In genomic region chr17:37309051-37309450, GRCh38 we compare ENCODE assay signal across 18 cellular contexts.
DNase-seq lines count a peak whose midpoint lies in the region; ATAC-seq and TF ChIP-seq lines count a peak whose summit lies in the region.
"Had no signal": no experiment of that assay in that cellular context is flagged by ENCODE, and none has a peak within 500 bp of the region (broad histone marks: within the 10 kb centered on the region; RNA-seq: fewer than 3 reads in every experiment).

No MANE protein-coding gene starts in this region.

- CTCF ChIA-PET in activated CD4-positive, alpha-beta memory T cell treated with anti-CD3 and anti-CD28 coated beads, Interleukin-2, amount 10 ng/mL, durations not matched to agents 7 days and 5 days (lab: Charles Lee): no interaction called here

- TF ChIP-seq CTCF in GM23338 (conservative IDR thresholded peaks at IDR 0.05; ENCODE audit: low read depth in 2 of 2) (no peak), epithelial cell of esophagus (IDR thresholded peaks at IDR 0.05; ENCODE audit: insufficient read depth, low read depth, low read length, missing control alignments) (no peak), foreskin keratinocyte (conservative IDR thresholded peaks at IDR 0.05) (no peak)

- peaks cover 84% of the 10 kb centered on the region for H3K79me2 ChIP-seq in GM23338 (replicated peaks; ENCODE audit: insufficient read depth)

- H3K4me2 ChIP-seq in GM23338: no peak overlapping the region
- H3K4me2 ChIP-seq: BLaER1 had no signal

- no peaks in the 10 kb centered on the region for H3F3A ChIP-seq in GM23338 (replicated peaks; ENCODE audit: low read depth)

- H3K4me1 Mint-ChIP-seq in GM23338: peaks cover 8% of the 10 kb centered on the region
- H3K4me1 Mint-ChIP-seq in activated CD4-positive, alpha-beta memory T cell treated with anti-CD3 and anti-CD28 coated beads, Interleukin-2, amount 10 ng/mL, durations not matched to agents 7 days and 5 days: no peaks in the 10 kb centered on the region
- H3K4me1 Mint-ChIP-seq: B cell had no signal

- ATAC-seq in GM23338 (no peak), foreskin keratinocyte (peak; percentile 33), Right ventricle myocardium inferior (no peak)
- ATAC-seq: CD8-positive, alpha-beta T cell; HCT116 had no signal

- H3K4me3 ChIP-seq in GM23338: no peak overlapping the region
- no peak overlapping the region for H3K4me3 ChIP-seq in epithelial cell of esophagus (ENCODE audit: low read length)
- H3K4me3 ChIP-seq: BLaER1, GM23248 had no signal

- no peak overlapping the region for H2AFZ ChIP-seq in GM23338
- H2AFZ ChIP-seq: GM23248 had no signal

- no peaks in the 10 kb centered on the region for H3K9me2 ChIP-seq in GM23338 (ENCODE audit: insufficient read depth)

- intact Hi-C loops in Right ventricle myocardium inferior (cut with DNase I): no loop called here

- H3K27me3 ChIP-seq in GM23338 (ENCODE audit: insufficient read depth) (no peaks in the 10 kb centered on the region), foreskin keratinocyte (no peaks in the 10 kb centered on the region)
- H3K27me3 ChIP-seq: BLaER1 had no signal

- H3K4me1 ChIP-seq in GM23338 (ENCODE audit: insufficient read depth) (peaks cover 3% of the 10 kb centered on the region; the same call in 1 of the 2 replicates), foreskin keratinocyte (peaks cover 12% of the 10 kb centered on the region)
- H3K4me1 ChIP-seq: BLaER1 had no signal

- H3K4me3 Mint-ChIP-seq in GM23338: no peak overlapping the region
- no peak overlapping the region for H3K4me3 Mint-ChIP-seq in activated CD4-positive, alpha-beta memory T cell treated with anti-CD3 and anti-CD28 coated beads, Interleukin-2, amount 10 ng/mL, durations not matched to agents 7 days and 5 days
- H3K4me3 Mint-ChIP-seq: B cell; CD4-positive, CD25-positive, alpha-beta regulatory T cell; CD8-positive, alpha-beta T cell; H9 had no signal

- H3K27ac ChIP-seq in GM23338 (ENCODE audit: low read depth) (peak overlapping the region; percentile 55; the same call in 1 of the 2 replicates), foreskin keratinocyte (no peak overlapping the region)
- H3K27ac ChIP-seq: 22Rv1, BLaER1, C4-2B, GM23248 had no signal

- H3K27ac Mint-ChIP-seq in GM23338: no peak overlapping the region
- no peak overlapping the region for H3K27ac Mint-ChIP-seq in activated CD4-positive, alpha-beta memory T cell treated with anti-CD3 and anti-CD28 coated beads, Interleukin-2, amount 10 ng/mL, durations not matched to agents 7 days and 5 days
- H3K27ac Mint-ChIP-seq: B cell; CD4-positive, CD25-positive, alpha-beta regulatory T cell; CD8-positive, alpha-beta T cell; H9 had no signal

- 0 out of 2 replicates have a peak, but pooled peaks cover 8% of the 10 kb centered on the region for H3K36me3 ChIP-seq in GM23338 (ENCODE audit: insufficient read depth)

- H3K9me3 Mint-ChIP-seq in GM23338: no peaks in the 10 kb centered on the region
- H3K9me3 Mint-ChIP-seq in activated CD4-positive, alpha-beta memory T cell treated with anti-CD3 and anti-CD28 coated beads, Interleukin-2, amount 10 ng/mL, durations not matched to agents 7 days and 5 days: no peaks in the 10 kb centered on the region
- H3K9me3 Mint-ChIP-seq: CD8-positive, alpha-beta T cell; H9 had no signal

- DNase-seq in GM23338 (ENCODE audit: low spot score) (no peak), epithelial cell of esophagus (ENCODE audit: low read depth) (peak; percentile 64), foreskin keratinocyte (peak; percentile 49 to 78), Right ventricle myocardium inferior (ENCODE audit: missing footprints) (no peak)
- DNase-seq in activated CD4-positive, alpha-beta memory T cell treated with anti-CD3 and anti-CD28 coated beads, Interleukin-2, amount 10 ng/mL, durations not matched to agents 7 days and 5 days: no peak
- DNase-seq in activated CD4-positive, alpha-beta T cell treated with anti-CD3 and anti-CD28 coated beads, Interleukin-2, amount 50 U/mL, for 4 hours: no peak
- DNase-seq: Caco-2; CD4-positive, CD25-positive, alpha-beta regulatory T cell; CD8-positive, alpha-beta T cell; DMS153; DND-41; GM23248; H9 had no signal

- H3K36me3 Mint-ChIP-seq in GM23338 (ENCODE audit: low read depth): peaks cover 26% of the 10 kb centered on the region; the same call in 2 of the 3 replicates
- H3K36me3 Mint-ChIP-seq in activated CD4-positive, alpha-beta memory T cell treated with anti-CD3 and anti-CD28 coated beads, Interleukin-2, amount 10 ng/mL, durations not matched to agents 7 days and 5 days (ENCODE audit: low read depth): peaks cover 8% of the 10 kb centered on the region

- peaks cover 1% of the 10 kb centered on the region for H3K27me3 Mint-ChIP-seq in GM23338 (ENCODE audit: insufficient read depth, low read depth, poor library complexity)
- H3K27me3 Mint-ChIP-seq in activated CD4-positive, alpha-beta memory T cell treated with anti-CD3 and anti-CD28 coated beads, Interleukin-2, amount 10 ng/mL, durations not matched to agents 7 days and 5 days: no peaks in the 10 kb centered on the region
- H3K27me3 Mint-ChIP-seq: B cell; CD4-positive, CD25-positive, alpha-beta regulatory T cell had no signal

- POLR2A ChIA-PET in activated CD4-positive, alpha-beta memory T cell treated with anti-CD3 and anti-CD28 coated beads, Interleukin-2, amount 10 ng/mL, durations not matched to agents 7 days and 5 days (lab: Charles Lee): no interaction called here

- peaks cover 30% of the 10 kb centered on the region for H4K20me1 ChIP-seq in GM23338 (replicated peaks; ENCODE audit: insufficient read depth)

TF ChIP-seq in GM23338, 12 proteins besides CTCF, POLR2A, EP300 and RAD21 (continues in another document):
- TF ChIP-seq JUNB (IDR thresholded peaks at IDR 0.05; ENCODE audit: unreplicated experiment): no peak
- no peak for TF ChIP-seq EZH2 (IDR thresholded peaks at IDR 0.05; ENCODE audit: low read depth, unreplicated experiment)
- no peak for TF ChIP-seq EZH2phosphoT487 (IDR thresholded peaks at IDR 0.05; ENCODE audit: unreplicated experiment)
- no peak for TF ChIP-seq NANOG (IDR thresholded peaks at IDR 0.05; ENCODE audit: borderline replicate concordance)
- TF ChIP-seq ZNF462 (CRISPR knock-in tag; IDR thresholded peaks at IDR 0.05): no peak
- no peak for TF ChIP-seq POLR2AphosphoS5 (IDR thresholded peaks at IDR 0.05; ENCODE audit: low read depth)
- TF ChIP-seq ZNF114 (CRISPR knock-in tag; IDR thresholded peaks at IDR 0.05): no peak
- TF ChIP-seq STAT1 (IDR thresholded peaks at IDR 0.05; ENCODE audit: unreplicated experiment): no peak

Comparison
In these comparisons a context has a peak if more than half of its experiments do, and no peak if none do; other contexts are left out.
1. DNase-seq: peak in epithelial cell of esophagus (single experiment) and foreskin keratinocyte (2 of 2); none in GM23338 (single experiment), Right ventricle myocardium inferior (single experiment), activated CD4-positive, alpha-beta memory T cell treated with anti-CD3 and anti-CD28 coated beads, Interleukin-2, amount 10 ng/mL, durations not matched to agents 7 days and 5 days (single experiment) and activated CD4-positive, alpha-beta T cell treated with anti-CD3 and anti-CD28 coated beads, Interleukin-2, amount 50 U/mL, for 4 hours (0 of 2).